In the genomic region with DNA sequence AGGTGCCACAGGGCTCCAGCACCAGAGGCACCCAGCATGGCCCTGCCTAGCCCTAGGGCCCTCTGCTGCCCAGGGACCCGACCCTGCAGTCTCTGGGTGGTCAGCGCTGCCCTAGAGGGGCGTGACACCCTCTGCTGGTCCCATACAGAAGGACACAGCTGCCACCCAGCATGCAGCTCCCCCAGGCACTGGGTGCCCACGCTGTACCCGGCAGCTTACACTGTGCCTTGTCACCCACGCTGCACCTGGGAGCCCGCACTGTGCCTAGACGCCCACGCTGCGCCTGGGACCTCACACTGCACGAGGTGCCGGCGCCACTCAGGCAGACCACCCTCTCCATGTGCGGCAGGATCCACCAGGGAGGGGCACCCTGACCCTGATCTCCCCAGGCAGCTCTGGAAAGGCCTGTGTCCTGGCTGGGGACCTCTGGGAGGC, we compare ENCODE assay signal across 8 cellular contexts. TPM values are rescaled to one million over a fixed set of nuclear protein-coding genes. Genes with fewer than 3 reads are reported as not detected.
DNase-seq lines count a peak whose midpoint lies in the region; ATAC-seq and TF ChIP-seq lines count a peak whose summit lies in the region.

No MANE protein-coding gene starts in this region.

- TF ChIP-seq CTCF in fibroblast of villous mesenchyme (IDR thresholded peaks at IDR 0.05; ENCODE audit: insufficient read depth, low read depth, low read length) (peak; percentile 9), smooth muscle cell (IDR thresholded peaks at IDR 0.05; ENCODE audit: borderline replicate concordance, insufficient read depth, poor library complexity, severe bottlenecking) (peak; percentile 5)

- H3K79me2 ChIP-seq in smooth muscle cell (ENCODE audit: low read depth), result no peaks in the 10 kb centered on the region

- no peak for DNase-seq in fibroblast of villous mesenchyme (ENCODE audit: low read depth)
- DNase-seq in smooth muscle cell (lab: John Stamatoyannopoulos, UW; ENCODE audit: unreplicated experiment), result no peak
- no peak for DNase-seq in substantia nigra (lab: John Stamatoyannopoulos, UW)
- DNase-seq in NCI-H446 treated with DMSO at 0.1 percent for 48 hours (lab: John Stamatoyannopoulos, UW), result no peak

- peaks cover 11% of the 10 kb centered on the region for H3K4me1 ChIP-seq in smooth muscle cell (ENCODE audit: low read depth)

- 90% methylated on average over 14 of the region's 14 CpGs for WGBS in smooth muscle cell (ENCODE audit: low lambda C conversion rate)

- H3K27ac ChIP-seq in smooth muscle cell (ENCODE audit: low read depth), result no peak overlapping the region
- no peak overlapping the region for H3K27ac ChIP-seq in substantia nigra (ENCODE audit: low read depth, low read length, poor library complexity, severe bottlenecking)

- no peaks in the 10 kb centered on the region for H3K9me3 ChIP-seq in smooth muscle cell (replicated peaks; ENCODE audit: low read depth)

- H3K4me2 ChIP-seq in smooth muscle cell, result no peak overlapping the region

- no peaks in the 10 kb centered on the region for H3K27me3 ChIP-seq in smooth muscle cell (ENCODE audit: low read depth)

- no peak overlapping the region for H3K9ac ChIP-seq in smooth muscle cell (ENCODE audit: low read depth)

- no peak overlapping the region for H3K4me3 ChIP-seq in fibroblast of villous mesenchyme (ENCODE audit: low read depth, low read length)
- H3K4me3 ChIP-seq in smooth muscle cell, result no peak overlapping the region

- H2AFZ ChIP-seq in smooth muscle cell (ENCODE audit: low read depth), result no peak overlapping the region

- ATAC-seq in GM19395 (IDR thresholded peaks at IDR 0.05; ENCODE audit: unreplicated experiment) (peak; percentile 8), SK-N-SH treated with all-trans-retinoic acid at 6 μM for 48 hours (peak; percentile 2; the same call in 1 of the 3 replicates), GM21381 (IDR thresholded peaks at IDR 0.05; ENCODE audit: unreplicated experiment) (no peak), GM21367 (IDR thresholded peaks at IDR 0.05; ENCODE audit: unreplicated experiment) (no peak)

- H3F3A ChIP-seq in smooth muscle cell (ENCODE audit: low read depth), result peaks cover 4% of the 10 kb centered on the region

- H3K36me3 ChIP-seq in smooth muscle cell (ENCODE audit: low read depth), result no peaks in the 10 kb centered on the region

- H4K20me1 ChIP-seq in smooth muscle cell (ENCODE audit: low read depth), result no peaks in the 10 kb centered on the region

TF ChIP-seq in SK-N-SH treated with all-trans-retinoic acid at 6 μM for 48 hours, 23 proteins besides CTCF, POLR2A, EP300 and RAD21:
- TF ChIP-seq ISL1 (CRISPR knock-in tag; IDR thresholded peaks at IDR 0.05), result no peak

RNA-seq across cellular contexts. Expression of a gene that starts 55.2 kb away (rescaled TPM):
- total RNA-seq in fibroblast of villous mesenchyme, result 8.2 and 12.9 TPM in 2 replicates
- 6.9 and 13.2 TPM in 2 replicates for total RNA-seq in smooth muscle cell
- polyA plus RNA-seq in smooth muscle cell, result 8.3 and 9.3 TPM in 2 replicates

Comparison
In these comparisons a context has a peak if more than half of its experiments do, and no peak if none do; other contexts are left out.
1. ATAC-seq: peak in GM19395 (single experiment) and SK-N-SH treated with all-trans-retinoic acid at 6 μM for 48 hours (single experiment); none in GM21381 (single experiment) and GM21367 (single experiment).